In the genomic region with DNA sequence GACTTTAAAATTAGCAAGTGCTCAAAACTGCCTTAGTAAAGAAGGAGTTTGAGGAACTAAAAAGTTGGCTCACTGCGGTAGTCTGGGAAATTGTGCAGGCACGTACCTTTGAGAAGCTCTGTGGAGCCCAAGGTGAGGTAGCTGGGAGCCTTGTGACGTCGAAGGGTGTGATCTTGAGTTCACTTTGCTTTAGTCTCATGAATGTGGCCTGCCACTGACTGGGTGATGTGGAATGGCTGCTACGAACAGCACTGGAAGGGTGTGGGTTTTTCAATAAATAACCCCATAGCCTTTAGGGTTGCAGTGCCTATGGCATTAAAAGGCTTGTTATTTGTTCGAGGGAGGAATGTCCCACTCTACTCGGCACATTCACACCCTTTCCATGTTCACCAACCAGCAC, we compare ENCODE assay signal across 2 cellular contexts.
TF ChIP-seq lines count a peak whose summit lies in the region.

No MANE protein-coding gene starts in this region.

TF ChIP-seq in HEK293T, 16 proteins besides CTCF, POLR2A, EP300 and RAD21 (continued from another document):
- no peak for TF ChIP-seq PKNOX1 (IDR thresholded peaks at IDR 0.05)
- no peak for TF ChIP-seq BHLHE40 (IDR thresholded peaks at IDR 0.05; ENCODE audit: borderline replicate concordance)
- no peak for TF ChIP-seq LEF1 (IDR thresholded peaks at IDR 0.05; ENCODE audit: borderline replicate concordance)
- no peak for TF ChIP-seq L3MBTL2 (conservative IDR thresholded peaks at IDR 0.05)
- no peak for TF ChIP-seq SP1 (IDR thresholded peaks at IDR 0.05)
- no peak for TF ChIP-seq NFRKB (IDR thresholded peaks at IDR 0.05)

TF ChIP-seq in WTC11, 78 proteins besides CTCF, POLR2A, EP300 and RAD21 (continued from another document):
- no peak for TF ChIP-seq IRF2 (CRISPR knock-in tag; IDR thresholded peaks at IDR 0.05; ENCODE audit: borderline replicate concordance, low read depth)
- TF ChIP-seq GTF2I (CRISPR knock-in tag; conservative IDR thresholded peaks at IDR 0.05), result no peak
- TF ChIP-seq, protein P1, sequence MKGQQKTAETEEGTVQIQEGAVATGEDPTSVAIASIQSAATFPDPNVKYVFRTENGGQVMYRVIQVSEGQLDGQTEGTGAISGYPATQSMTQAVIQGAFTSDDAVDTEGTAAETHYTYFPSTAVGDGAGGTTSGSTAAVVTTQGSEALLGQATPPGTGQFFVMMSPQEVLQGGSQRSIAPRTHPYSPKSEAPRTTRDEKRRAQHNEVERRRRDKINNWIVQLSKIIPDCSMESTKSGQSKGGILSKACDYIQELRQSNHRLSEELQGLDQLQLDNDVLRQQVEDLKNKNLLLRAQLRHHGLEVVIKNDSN (CRISPR knock-in tag; IDR thresholded peaks at IDR 0.05), result no peak
- no peak for TF ChIP-seq AR (CRISPR knock-in tag; IDR thresholded peaks at IDR 0.05)
- TF ChIP-seq GABPB1 (CRISPR knock-in tag; IDR thresholded peaks at IDR 0.05), result no peak
- no peak for TF ChIP-seq ESRRA (CRISPR knock-in tag; IDR thresholded peaks at IDR 0.05; ENCODE audit: borderline replicate concordance)
- TF ChIP-seq, protein P2, sequence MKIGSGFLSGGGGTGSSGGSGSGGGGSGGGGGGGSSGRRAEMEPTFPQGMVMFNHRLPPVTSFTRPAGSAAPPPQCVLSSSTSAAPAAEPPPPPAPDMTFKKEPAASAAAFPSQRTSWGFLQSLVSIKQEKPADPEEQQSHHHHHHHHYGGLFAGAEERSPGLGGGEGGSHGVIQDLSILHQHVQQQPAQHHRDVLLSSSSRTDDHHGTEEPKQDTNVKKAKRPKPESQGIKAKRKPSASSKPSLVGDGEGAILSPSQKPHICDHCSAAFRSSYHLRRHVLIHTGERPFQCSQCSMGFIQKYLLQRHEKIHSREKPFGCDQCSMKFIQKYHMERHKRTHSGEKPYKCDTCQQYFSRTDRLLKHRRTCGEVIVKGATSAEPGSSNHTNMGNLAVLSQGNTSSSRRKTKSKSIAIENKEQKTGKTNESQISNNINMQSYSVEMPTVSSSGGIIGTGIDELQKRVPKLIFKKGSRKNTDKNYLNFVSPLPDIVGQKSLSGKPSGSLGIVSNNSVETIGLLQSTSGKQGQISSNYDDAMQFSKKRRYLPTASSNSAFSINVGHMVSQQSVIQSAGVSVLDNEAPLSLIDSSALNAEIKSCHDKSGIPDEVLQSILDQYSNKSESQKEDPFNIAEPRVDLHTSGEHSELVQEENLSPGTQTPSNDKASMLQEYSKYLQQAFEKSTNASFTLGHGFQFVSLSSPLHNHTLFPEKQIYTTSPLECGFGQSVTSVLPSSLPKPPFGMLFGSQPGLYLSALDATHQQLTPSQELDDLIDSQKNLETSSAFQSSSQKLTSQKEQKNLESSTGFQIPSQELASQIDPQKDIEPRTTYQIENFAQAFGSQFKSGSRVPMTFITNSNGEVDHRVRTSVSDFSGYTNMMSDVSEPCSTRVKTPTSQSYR (CRISPR knock-in tag; IDR thresholded peaks at IDR 0.05), result no peak
- TF ChIP-seq, protein P3, sequence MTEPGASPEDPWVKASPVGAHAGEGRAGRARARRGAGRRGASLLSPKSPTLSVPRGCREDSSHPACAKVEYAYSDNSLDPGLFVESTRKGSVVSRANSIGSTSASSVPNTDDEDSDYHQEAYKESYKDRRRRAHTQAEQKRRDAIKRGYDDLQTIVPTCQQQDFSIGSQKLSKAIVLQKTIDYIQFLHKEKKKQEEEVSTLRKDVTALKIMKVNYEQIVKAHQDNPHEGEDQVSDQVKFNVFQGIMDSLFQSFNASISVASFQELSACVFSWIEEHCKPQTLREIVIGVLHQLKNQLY (CRISPR knock-in tag; IDR thresholded peaks at IDR 0.05), result no peak
- no peak for TF ChIP-seq NFATC4 (CRISPR knock-in tag; IDR thresholded peaks at IDR 0.05)
- TF ChIP-seq SMAD4 (CRISPR knock-in tag; IDR thresholded peaks at IDR 0.05), result no peak
